In the genomic region with DNA sequence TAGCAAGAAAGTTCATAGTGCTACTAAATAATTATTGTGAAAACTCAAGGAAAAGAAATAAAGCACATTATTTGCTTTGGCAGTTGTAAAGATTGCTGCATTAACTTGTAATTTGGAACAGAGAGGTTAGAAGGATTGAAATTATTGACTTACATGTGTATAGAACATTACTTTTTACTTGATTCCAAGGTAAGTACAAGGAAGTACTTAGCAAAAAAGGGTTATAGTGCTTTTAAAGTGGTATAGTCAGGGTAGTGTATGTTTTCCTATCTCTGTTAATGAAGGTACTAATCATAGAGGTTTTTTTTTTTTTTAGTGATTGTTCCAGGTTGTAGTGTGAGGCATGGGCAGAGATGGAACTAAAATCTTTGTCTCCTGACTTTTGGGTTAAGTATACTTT, we compare ENCODE assay signal across 18 cellular contexts. TPM values are rescaled to one million over a fixed set of nuclear protein-coding genes. Genes with fewer than 3 reads are reported as not detected.
DNase-seq lines count a peak whose midpoint lies in the region; ATAC-seq and TF ChIP-seq lines count a peak whose summit lies in the region.
"Had no signal": no experiment of that assay in that cellular context is flagged by ENCODE, and none has a peak within 500 bp of the region (broad histone marks: within the 10 kb centered on the region; RNA-seq: fewer than 3 reads in every experiment).

No MANE protein-coding gene starts in this region.

- no peaks in the 10 kb centered on the region for H3K9me3 ChIP-seq in left lung
- H3K9me3 ChIP-seq in heart right ventricle = no peaks in the 10 kb centered on the region
- H3K9me3 ChIP-seq: A549, Caco-2 had no signal

- H3K4me1 ChIP-seq in left lung (no peaks in the 10 kb centered on the region), heart right ventricle (peaks cover 0 to 36% (median 18%) of the 10 kb centered on the region in 9 donors)
- H3K4me1 ChIP-seq: A549; BLaER1 treated with 17β-estradiol and CSF1 and Interleukin-3, amounts not matched to agents 10 nM and 100 nM; Caco-2 had no signal

- ATAC-seq in left lung (peak; percentile 70), heart right ventricle (no peak)
- ATAC-seq: A549; CD8-positive, alpha-beta T cell had no signal

- H3K27ac ChIP-seq in left lung (no peak overlapping the region), heart right ventricle (no peak overlapping the region)
- H3K27ac ChIP-seq: 22Rv1; A549; BLaER1 treated with 17β-estradiol and CSF1 and Interleukin-3, amounts not matched to agents 10 nM and 100 nM; C4-2B had no signal

- no peaks in the 10 kb centered on the region for H3K27me3 ChIP-seq in left lung
- H3K27me3 ChIP-seq in heart right ventricle = no peaks in the 10 kb centered on the region
- H3K27me3 ChIP-seq: BLaER1 treated with 17β-estradiol and CSF1 and Interleukin-3, amounts not matched to agents 10 nM and 100 nM had no signal

- intact Hi-C loops in left lung (cut with DNase I) (no loop called here), heart right ventricle (cut with DNase I) (no loop called here)

- H3K4me3 ChIP-seq in left lung = no peak overlapping the region
- H3K4me3 ChIP-seq in heart right ventricle = no peak overlapping the region
- H3K4me3 ChIP-seq: A549; BLaER1 treated with 17β-estradiol and CSF1 and Interleukin-3, amounts not matched to agents 10 nM and 100 nM had no signal

- DNase-seq in DMS153 (lab: John Stamatoyannopoulos, UW) (peak; percentile 32), DMS153 treated with DMSO at 0.1 percent for 48 hours (lab: John Stamatoyannopoulos, UW; ENCODE audit: unreplicated experiment) (no peak), NCI-H510A treated with DMSO at 0.1 percent for 48 hours (lab: John Stamatoyannopoulos, UW) (peak; percentile 6), NCI-H510A (lab: John Stamatoyannopoulos, UW) (no peak), left lung (no peak), heart right ventricle (no peak), GM13976 (ENCODE audit: low spot score) (no peak)
- DNase-seq: AML-193; Caco-2; Calu3; CD4-positive, alpha-beta T cell; CD8-positive, alpha-beta T cell; DMS79 treated with DMSO at 0.1 percent for 48 hours; GF-D8 had no signal

- no peaks in the 10 kb centered on the region for H3K36me3 ChIP-seq in left lung
- no peaks in the 10 kb centered on the region for H3K36me3 ChIP-seq in heart right ventricle

- in situ Hi-C loops in GM13976 (cut with MboI; ENCODE audit: low sequenced_read_pairs, unreplicated experiment) = no loop called here

- no peak for TF ChIP-seq CTCF in left lung (IDR thresholded peaks at IDR 0.05)
- no peak for TF ChIP-seq CTCF in heart right ventricle (IDR thresholded peaks at IDR 0.05)
- TF ChIP-seq CTCF in GM13976 (IDR thresholded peaks at IDR 0.05; ENCODE audit: borderline replicate concordance, control extremely low read depth, extremely low read depth, insufficient read depth, missing control alignments) = no peak

RNA-seq across cellular contexts. Expression of gene MAN1A2, which starts 29.4 kb away (rescaled TPM):
- 10 to 100 TPM; 42.4 to 49.4 TPM for total RNA-seq in left lung
- total RNA-seq in heart right ventricle = 10 to 100 TPM; 22.6 to 37.3 (median 26.3) TPM
- 1 to 10 TPM; 5.1 to 6.4 TPM for polyA plus RNA-seq in heart right ventricle

Comparison
In these comparisons a context has a peak if more than half of its experiments do, and no peak if none do; other contexts are left out.
1. DNase-seq: peak in DMS153 (single experiment) and NCI-H510A treated with DMSO at 0.1 percent for 48 hours (single experiment); none in DMS153 treated with DMSO at 0.1 percent for 48 hours (single experiment), NCI-H510A (single experiment), left lung (0 of 2), heart right ventricle (0 of 2) and GM13976 (single experiment).